26 cellular contexts compared by ENCODE assay signal in genomic region chr15:53472883-53473282, GRCh38.
"Had no signal": no experiment of that assay in that cellular context is flagged by ENCODE, and none has a peak within 500 bp of the region (broad histone marks: within the 10 kb centered on the region; RNA-seq: fewer than 3 reads in every experiment).

No MANE protein-coding gene starts in this region.

- H3K4me3 ChIP-seq: thoracic aorta, uterus had no signal

- H3K36me3 ChIP-seq: thoracic aorta, uterus had no signal

- DNase-seq: activated CD4-positive, alpha-beta memory T cell treated with anti-CD3 and anti-CD28 coated beads, Interleukin-2, amount 10 ng/mL, durations not matched to agents 7 days and 5 days; activated CD4-positive, alpha-beta T cell treated with anti-CD3 and anti-CD28 coated beads, Interleukin-2, amount 10 ng/mL, durations not matched to agents 24 days and 14 days; activated CD4-positive, CD25-positive, alpha-beta regulatory T cell treated with anti-CD3 and anti-CD28 coated beads, Interleukin-2, amount 50 U/mL, for 72 hours; activated gamma-delta T cell treated with Interleukin-2 at 50 U/mL for 16 hours; activated naive CD4-positive, alpha-beta T cell treated with anti-CD3 and anti-CD28 coated beads, Interleukin-2, amount 50 U/mL, for 16 hours; activated T-cell treated with anti-CD3 and anti-CD28 coated beads, Interleukin-2, amount 50 U/mL, for 4 hours; amniotic stem cell; caudate nucleus; cortex of kidney; effector memory CD8-positive, alpha-beta T cell; foreskin fibroblast; head of caudate nucleus; left ventricle myocardium superior; mammary epithelial cell; naive B cell; nucleus accumbens; right cardiac atrium; stimulated activated CD4-positive, alpha-beta T cell treated with anti-CD3 and anti-CD28 coated beads, Interleukin-2, amount 100 ng/mL, for 48 hours; T-helper 9 cell; uterus had no signal

- H3K27me3 ChIP-seq: uterus had no signal

- H3K9me3 ChIP-seq: thoracic aorta, uterus had no signal

- H3K27ac ChIP-seq: thoracic aorta, uterus, VCaP had no signal

- H3K27ac Mint-ChIP-seq: activated CD4-positive, alpha-beta memory T cell treated with anti-CD3 and anti-CD28 coated beads, Interleukin-2, amount 10 ng/mL, durations not matched to agents 7 days and 5 days; activated CD4-positive, alpha-beta T cell treated with anti-CD3 and anti-CD28 coated beads, Interleukin-2, amount 10 ng/mL, durations not matched to agents 24 days and 14 days; activated T-helper 17 cell treated with anti-CD3 and anti-CD28 coated beads, Interleukin-2, amount 50 U/mL, for 72 hours; effector memory CD8-positive, alpha-beta T cell; mesothelial cell of epicardium; naive B cell; stimulated activated naive CD8-positive, alpha-beta T cell treated with anti-CD3 and anti-CD28 coated beads, Interleukin-15, Interleukin-2, amounts not matched to agents 100 ng/mL and 50 ng/mL, for 24 hours; T-helper 1 cell treated with Interleukin-12 subunit alpha and Interleukin-12 subunit beta and Interleukin-4 antibody, amounts not matched to agents 30 μg/mL and 1 μg/mL, for 36 hours had no signal

- H3K4me1 Mint-ChIP-seq: activated CD4-positive, alpha-beta memory T cell treated with anti-CD3 and anti-CD28 coated beads, Interleukin-2, amount 10 ng/mL, durations not matched to agents 7 days and 5 days; activated CD4-positive, alpha-beta T cell treated with anti-CD3 and anti-CD28 coated beads, Interleukin-2, amount 10 ng/mL, durations not matched to agents 24 days and 14 days; activated T-helper 17 cell treated with anti-CD3 and anti-CD28 coated beads, Interleukin-2, amount 50 U/mL, for 72 hours; mesothelial cell of epicardium; naive B cell had no signal

- ATAC-seq: activated T-cell treated with anti-CD3 and anti-CD28 coated beads, Interleukin-2, amount 50 U/mL, for 4 hours; activated T-helper 17 cell treated with anti-CD3 and anti-CD28 coated beads, Interleukin-2, amount 50 U/mL, for 72 hours; effector memory CD8-positive, alpha-beta T cell; left ventricle myocardium superior; right cardiac atrium had no signal

- H3K4me1 ChIP-seq: uterus had no signal

- H3K36me3 Mint-ChIP-seq: mesothelial cell of epicardium, naive B cell had no signal

- H3K4me3 Mint-ChIP-seq: activated CD4-positive, alpha-beta memory T cell treated with anti-CD3 and anti-CD28 coated beads, Interleukin-2, amount 10 ng/mL, durations not matched to agents 7 days and 5 days; activated CD4-positive, alpha-beta T cell treated with anti-CD3 and anti-CD28 coated beads, Interleukin-2, amount 10 ng/mL, durations not matched to agents 24 days and 14 days; activated T-cell treated with anti-CD3 and anti-CD28 coated beads, Interleukin-2, amount 50 U/mL, for 4 hours; activated T-helper 17 cell treated with anti-CD3 and anti-CD28 coated beads, Interleukin-2, amount 50 U/mL, for 72 hours; effector memory CD8-positive, alpha-beta T cell; mesothelial cell of epicardium; naive B cell; stimulated activated naive CD8-positive, alpha-beta T cell treated with anti-CD3 and anti-CD28 coated beads, Interleukin-15, Interleukin-2, amounts not matched to agents 100 ng/mL and 50 ng/mL, for 24 hours; T-helper 1 cell treated with Interleukin-12 subunit alpha and Interleukin-12 subunit beta and Interleukin-4 antibody, amounts not matched to agents 30 μg/mL and 1 μg/mL, for 36 hours had no signal

- H3K27me3 Mint-ChIP-seq: activated CD4-positive, alpha-beta memory T cell treated with anti-CD3 and anti-CD28 coated beads, Interleukin-2, amount 10 ng/mL, durations not matched to agents 7 days and 5 days; activated CD4-positive, alpha-beta T cell treated with anti-CD3 and anti-CD28 coated beads, Interleukin-2, amount 10 ng/mL, durations not matched to agents 24 days and 14 days; activated T-helper 17 cell treated with anti-CD3 and anti-CD28 coated beads, Interleukin-2, amount 50 U/mL, for 72 hours; effector memory CD8-positive, alpha-beta T cell; stimulated activated naive CD8-positive, alpha-beta T cell treated with anti-CD3 and anti-CD28 coated beads, Interleukin-15, Interleukin-2, amounts not matched to agents 100 ng/mL and 50 ng/mL, for 24 hours had no signal
